ENCODE assay signal across 8 cellular contexts in genomic region chr3:157905885-157906284, GRCh38.
"Had no signal": no experiment of that assay in that cellular context is flagged by ENCODE, and none has a peak within 500 bp of the region (broad histone marks: within the 10 kb centered on the region; RNA-seq: fewer than 3 reads in every experiment).

No MANE protein-coding gene starts in this region.

- H3K4me1 Mint-ChIP-seq: IgD-negative memory B cell had no signal

- H3K27ac Mint-ChIP-seq: IgD-negative memory B cell had no signal

- ATAC-seq: HepG2 had no signal

- H3K27me3 Mint-ChIP-seq: IgD-negative memory B cell had no signal

- H3K4me3 Mint-ChIP-seq: IgD-negative memory B cell had no signal

- H3K4me2 ChIP-seq: KMS-11 had no signal

- H3K27ac ChIP-seq: HL-60, KMS-11 had no signal

- H3K9ac ChIP-seq: KMS-11 had no signal

- DNase-seq: IMR-90, KBM-7, KG1 had no signal

- FAIRE-seq: HepG2, HTR-8/SVneo had no signal

- H3K36me3 Mint-ChIP-seq: IgD-negative memory B cell had no signal
